9 cellular contexts compared by ENCODE assay signal in the genomic region with DNA sequence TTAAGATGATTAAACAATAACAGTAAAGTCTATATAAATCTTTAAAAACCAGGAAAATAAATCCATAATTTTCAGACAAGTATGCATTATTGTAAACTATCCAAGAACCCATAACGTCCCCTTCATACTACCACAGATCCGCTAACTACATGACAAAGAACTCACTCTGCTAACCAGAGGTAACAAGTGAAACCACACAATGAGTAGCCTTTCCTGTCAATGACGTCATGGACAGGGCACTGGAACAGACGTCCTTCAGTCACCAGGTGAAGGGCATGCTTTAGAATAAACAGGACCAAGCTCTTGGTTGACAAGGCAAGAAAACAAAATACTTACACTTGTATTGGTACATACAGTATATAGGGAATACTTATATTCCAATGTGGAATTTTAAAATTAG. TPM values are rescaled to one million over a fixed set of nuclear protein-coding genes. Genes with fewer than 3 reads are reported as not detected.
DNase-seq lines count a peak whose midpoint lies in the region; ATAC-seq and TF ChIP-seq lines count a peak whose summit lies in the region.
"Had no signal": no experiment of that assay in that cellular context is flagged by ENCODE, and none has a peak within 500 bp of the region (broad histone marks: within the 10 kb centered on the region; RNA-seq: fewer than 3 reads in every experiment).

No MANE protein-coding gene starts in this region.

- in situ Hi-C loops in astrocyte of the spinal cord (cut with HindIII; ENCODE audit: low sequenced_read_pairs), result no loop called here

- intact Hi-C loops in vagina (cut with DNase I), result no loop called here

- TF ChIP-seq POLR2A in vagina (IDR thresholded peaks at IDR 0.05), result no peak

- DNase-seq in DMS153 (lab: John Stamatoyannopoulos, UW), result peak; percentile 43
- no peak for DNase-seq in DMS153 treated with DMSO at 0.1 percent for 48 hours (lab: John Stamatoyannopoulos, UW; ENCODE audit: unreplicated experiment)
- peak; percentile 80 for DNase-seq in astrocyte of the spinal cord (ENCODE audit: low read depth, low spot score)
- peak; percentile 81 for DNase-seq in iris pigment epithelial cell (ENCODE audit: low read depth)
- no peak for DNase-seq in stimulated activated effector memory CD8-positive, alpha-beta T cell treated with anti-CD3 and anti-CD28 coated beads, Interleukin-12 subunit alpha, Interleukin-12 subunit beta, amount 100 ng/mL, for 72 hours (ENCODE audit: low spot score in 2 of 2)
- DNase-seq in HFFc6, result no peak
- DNase-seq in vagina (ENCODE audit: extremely low spot score in 2 of 2), result no peak

- peaks cover 2% of the 10 kb centered on the region; the same call in 1 of the 2 replicates for H3K27me3 Mint-ChIP-seq in HFFc6 (ENCODE audit: insufficient read depth)

- H3K27me3 ChIP-seq in vagina, result no peaks in the 10 kb centered on the region

- no peak overlapping the region for H3K4me3 Mint-ChIP-seq in stimulated activated effector memory CD8-positive, alpha-beta T cell treated with anti-CD3 and anti-CD28 coated beads, Interleukin-12 subunit alpha, Interleukin-12 subunit beta, amount 100 ng/mL, for 72 hours
- H3K4me3 Mint-ChIP-seq in HFFc6, result no peak overlapping the region

- ATAC-seq in stimulated activated effector memory CD8-positive, alpha-beta T cell treated with anti-CD3 and anti-CD28 coated beads, Interleukin-12 subunit alpha, Interleukin-12 subunit beta, amount 100 ng/mL, for 72 hours, result peak; percentile 81
- no peak for ATAC-seq in HG02588 (IDR thresholded peaks at IDR 0.05; ENCODE audit: unreplicated experiment)

- H3K36me3 Mint-ChIP-seq in stimulated activated effector memory CD8-positive, alpha-beta T cell treated with anti-CD3 and anti-CD28 coated beads, Interleukin-12 subunit alpha, Interleukin-12 subunit beta, amount 100 ng/mL, for 72 hours, result peaks cover 10% of the 10 kb centered on the region
- H3K36me3 Mint-ChIP-seq in HFFc6 (ENCODE audit: low read depth), result no peaks in the 10 kb centered on the region

- no peaks in the 10 kb centered on the region for H3K4me1 ChIP-seq in vagina

- no peaks in the 10 kb centered on the region for H3K9me3 ChIP-seq in vagina

- H3K27ac Mint-ChIP-seq in stimulated activated effector memory CD8-positive, alpha-beta T cell treated with anti-CD3 and anti-CD28 coated beads, Interleukin-12 subunit alpha, Interleukin-12 subunit beta, amount 100 ng/mL, for 72 hours, result no peak overlapping the region
- H3K27ac Mint-ChIP-seq in HFFc6, result no peak overlapping the region

- TF ChIP-seq CTCF in astrocyte of the spinal cord (IDR thresholded peaks at IDR 0.05; ENCODE audit: low read depth, low read length) (no peak), HFFc6 (IDR thresholded peaks at IDR 0.05) (no peak), vagina (IDR thresholded peaks at IDR 0.05) (no peak)

- H3K4me1 Mint-ChIP-seq in stimulated activated effector memory CD8-positive, alpha-beta T cell treated with anti-CD3 and anti-CD28 coated beads, Interleukin-12 subunit alpha, Interleukin-12 subunit beta, amount 100 ng/mL, for 72 hours, result no peaks in the 10 kb centered on the region
- no peaks in the 10 kb centered on the region for H3K4me1 Mint-ChIP-seq in HFFc6 (ENCODE audit: low read depth)

- no peak overlapping the region for H3K4me3 ChIP-seq in astrocyte of the spinal cord (ENCODE audit: low read depth, low read length)
- no peak overlapping the region for H3K4me3 ChIP-seq in vagina

- no peaks in the 10 kb centered on the region for H3K36me3 ChIP-seq in vagina

- no peaks in the 10 kb centered on the region for H3K9me3 Mint-ChIP-seq in stimulated activated effector memory CD8-positive, alpha-beta T cell treated with anti-CD3 and anti-CD28 coated beads, Interleukin-12 subunit alpha, Interleukin-12 subunit beta, amount 100 ng/mL, for 72 hours
- H3K9me3 Mint-ChIP-seq in HFFc6, result no peaks in the 10 kb centered on the region; the same call in 1 of the 2 replicates

- H3K27ac ChIP-seq in vagina, result no peak overlapping the region
- H3K27ac ChIP-seq: 22Rv1 had no signal

RNA-seq across cellular contexts. Expression of a gene that starts 45.2 kb away (rescaled TPM):
- total RNA-seq in HFFc6 (2021; fragmentation: NEBNext Ultra II Directional; extraction: Animal tissue kit (Norgen Biotek cat#: 25700)), result 1 to 10 TPM in 2 of 6 experiments, under 1 TPM in 4; 0.37 to 7.5 (median 0.93) TPM
- 103 TPM for total RNA-seq in vagina

Comparison
In these comparisons a context has a peak if more than half of its experiments do, and no peak if none do; other contexts are left out.
1. DNase-seq: peak in DMS153 (single experiment), astrocyte of the spinal cord (single experiment) and iris pigment epithelial cell (single experiment); none in DMS153 treated with DMSO at 0.1 percent for 48 hours (single experiment), stimulated activated effector memory CD8-positive, alpha-beta T cell treated with anti-CD3 and anti-CD28 coated beads, Interleukin-12 subunit alpha, Interleukin-12 subunit beta, amount 100 ng/mL, for 72 hours (0 of 2), HFFc6 (single experiment) and vagina (0 of 2).
2. RNA of a gene that starts 45.2 kb away (total RNA-seq): 103 TPM in vagina (single experiment); 0.37 to 7.5 TPM in HFFc6; every median in the first group is over 10 times any median in the second.